8 cellular contexts compared by ENCODE assay signal in genomic region chr1:23979387-23980005, GRCh38. TPM values are rescaled to one million over a fixed set of nuclear protein-coding genes. Genes with fewer than 3 reads are reported as not detected.
DNase-seq lines count a peak whose midpoint lies in the region; ATAC-seq and TF ChIP-seq lines count a peak whose summit lies in the region.

No MANE protein-coding gene starts in this region.

- WGBS in adipose tissue, 3 donors: 0% methylated on average over 25 to 29 of the region's 29 CpGs
- WGBS in transverse colon (ENCODE audit: low coverage in 1 of 2), 2 donors: 0 to 1% methylated on average over 9 to 29 of the region's 29 CpGs

- peak overlapping the region; percentile 98 for H3K27ac ChIP-seq in cardiac muscle cell
- peak overlapping the region; percentile 88 for H3K27ac ChIP-seq in adipose tissue (ENCODE audit: low read depth, low read length)
- peak overlapping the region; percentile 97 for H3K27ac ChIP-seq in left lung
- peak overlapping the region; percentile 95 to 98 (median 97) for H3K27ac ChIP-seq in transverse colon

- no peak for ATAC-seq in Right ventricle myocardium inferior
- ATAC-seq in left lung: no peak

- no peak for TF ChIP-seq POLR2A in transverse colon (IDR thresholded peaks at IDR 0.05)

- no peak for TF ChIP-seq EP300 in transverse colon (IDR thresholded peaks at IDR 0.05; ENCODE audit: low read depth)

- no peak for TF ChIP-seq CTCF in cardiac muscle cell (IDR thresholded peaks at IDR 0.05; ENCODE audit: low read depth, low read length)
- TF ChIP-seq CTCF in left lung (IDR thresholded peaks at IDR 0.05): no peak
- TF ChIP-seq CTCF in transverse colon (IDR thresholded peaks at IDR 0.05): no peak

- H3K36me3 ChIP-seq in cardiac muscle cell: no peaks in the 10 kb centered on the region
- H3K36me3 ChIP-seq in left lung: peaks cover 0 to 6% of the 10 kb centered on the region in 2 donors
- peaks cover 0 to 4% (median 0%) of the 10 kb centered on the region in 4 donors for H3K36me3 ChIP-seq in transverse colon

- in situ Hi-C loops in transverse colon (cut with MboI; ENCODE audit: low pct_ligation_motif_present in 1 of 4, low pct_unique_long_range_greater_than_20kb in 1 of 4, low sequenced_read_pairs in 3 of 4): no loop called here

- H3K9me3 ChIP-seq in cardiac muscle cell (ENCODE audit: low read depth) (no peaks in the 10 kb centered on the region), left lung (no peaks in the 10 kb centered on the region), transverse colon (no peaks in the 10 kb centered on the region)

- DNase-seq in cardiac muscle cell (ENCODE audit: low read depth in 1 of 2, low spot score in 1 of 2): no peak
- DNase-seq in Right ventricle myocardium inferior (ENCODE audit: missing footprints): no peak
- DNase-seq in left lung: no peak
- no peak for DNase-seq in transverse colon
- no peak for DNase-seq in HUDEP-2 (lab: John Stamatoyannopoulos, UW; ENCODE audit: unreplicated experiment in 76 of 76)
- DNase-seq in HuH-7 (ENCODE audit: low spot score): no peak
- DNase-seq in SHP77 (lab: John Stamatoyannopoulos, UW): no peak

- H3K4me3 ChIP-seq in cardiac muscle cell (peak overlapping the region; percentile 65), left lung (peak overlapping the region; percentile 77 to 94), transverse colon (peak overlapping the region; percentile 74 to 97 (median 90))

- H3K4me1 ChIP-seq in cardiac muscle cell (ENCODE audit: low read depth) (peaks cover 41% of the 10 kb centered on the region), left lung (peaks cover 30 to 51% of the 10 kb centered on the region in 2 donors), transverse colon (peaks cover 26 to 61% (median 42%) of the 10 kb centered on the region in 4 donors)

- H3K27me3 ChIP-seq in cardiac muscle cell (no peaks in the 10 kb centered on the region), left lung (no peaks in the 10 kb centered on the region), transverse colon (no peaks in the 10 kb centered on the region)

- intact Hi-C loops in Right ventricle myocardium inferior (cut with DNase I) (loop anchor here (2.0 kb wide), 2 partner anchors 39 to 49 kb away; no protein-coding TSS in a partner anchor), left lung (cut with DNase I) (no loop called here), transverse colon (cut with DNase I; ENCODE audit: low total_unique reads) (loop anchor here (5.0 kb wide), 1 partner anchor 43 kb away; no protein-coding TSS in a partner anchor)

RNA-seq across cellular contexts. Expression of gene SRSF10, which starts 0.6 kb away (rescaled TPM):
- 107 and 134 TPM in 2 replicates for total RNA-seq in cardiac muscle cell
- polyA plus RNA-seq in cardiac muscle cell: 181 and 192 TPM in 2 replicates
- total RNA-seq in Right ventricle myocardium inferior: 51.9 TPM
- polyA plus RNA-seq in adipose tissue: 10 to 100 TPM; 27.4 to 61.7 (median 56.8) TPM
- 100 to 1,000 TPM in 1 of 2 donors, 10 to 100 TPM in 1; 84.9 to 102 TPM for total RNA-seq in left lung
- total RNA-seq in transverse colon: 100 to 1,000 TPM in 1 of 4 donors, 10 to 100 TPM in 3; 58.4 to 140 (median 91.3) TPM

RNA-seq across cellular contexts. Expression of gene PNRC2, which starts 19.9 kb away (rescaled TPM):
- total RNA-seq in cardiac muscle cell (77.1 and 87.9 TPM in 2 replicates), Right ventricle myocardium inferior (85.8 TPM), left lung (100 to 1,000 TPM in 1 of 2 donors, 10 to 100 TPM in 1; 79.0 to 105 TPM), transverse colon (100 to 1,000 TPM in 2 of 4 donors, 10 to 100 TPM in 2; 98.0 to 136 (median 111) TPM)
- polyA plus RNA-seq in cardiac muscle cell (71.7 and 88.5 TPM in 2 replicates), adipose tissue (100 to 1,000 TPM in 1 of 3 donors, 10 to 100 TPM in 2; 27.6 to 113 (median 85.2) TPM)

Comparison
In these comparisons a context has a peak if more than half of its experiments do, and no peak if none do; other contexts are left out.
1. intact Hi-C loops: an anchor here in Right ventricle myocardium inferior (2.0 kb wide) and transverse colon (5.0 kb wide); none called in left lung.